ENCODE assay signal across 22 cellular contexts in genomic region chr6:109164331-109164730, GRCh38.
DNase-seq lines count a peak whose midpoint lies in the region; ATAC-seq and TF ChIP-seq lines count a peak whose summit lies in the region.
"Had no signal": no experiment of that assay in that cellular context is flagged by ENCODE, and none has a peak within 500 bp of the region (broad histone marks: within the 10 kb centered on the region; RNA-seq: fewer than 3 reads in every experiment).

No MANE protein-coding gene starts in this region.

- DNase-seq in HT-29 (ENCODE audit: low spot score) (peak; percentile 7), RWPE1 (ENCODE audit: low spot score) (peak; percentile 16), epithelial cell of esophagus (ENCODE audit: low read depth) (peak; percentile 66), left lobe of liver (ENCODE audit: low spot score) (no peak), SKM-1 (lab: John Stamatoyannopoulos, UW; ENCODE audit: unreplicated experiment) (no peak)
- DNase-seq: ACHN; BE2C; C1 segment of cervical spinal cord; CD4-positive, CD25-positive, alpha-beta regulatory T cell; CD8-positive, alpha-beta memory T cell; COR-L47; DMS 273 treated with DMSO at 0.1 percent for 48 hours; DMS53; DND-41; EL; GM23248 had no signal

- TF ChIP-seq CTCF in RWPE1 (conservative IDR thresholded peaks at IDR 0.05; ENCODE audit: low read depth), result no peak
- no peak for TF ChIP-seq CTCF in epithelial cell of esophagus (IDR thresholded peaks at IDR 0.05; ENCODE audit: insufficient read depth, low read depth, low read length, missing control alignments)

- CTCF ChIA-PET in RWPE1 (lab: Yijun Ruan, JAX), result no interaction called here

- H3K27ac ChIP-seq in RWPE1, result no peak overlapping the region
- H3K27ac ChIP-seq: GM23248, HL-60 had no signal

- ATAC-seq in left lobe of liver (no peak), GM19467 (IDR thresholded peaks at IDR 0.05; ENCODE audit: unreplicated experiment) (no peak), SK-N-SH treated with all-trans-retinoic acid at 6 μM for 48 hours (no peak)
- ATAC-seq: GM12878, HepG2 had no signal

- no peak overlapping the region for H3K4me3 ChIP-seq in epithelial cell of esophagus (ENCODE audit: low read length)
- H3K4me3 ChIP-seq: GM12878, GM23248, HAP-1 had no signal

- POLR2A ChIA-PET in RWPE1 (lab: Yijun Ruan, JAX; ENCODE audit: low non-redundant PET), result no interaction called here

TF ChIP-seq in SK-N-SH treated with all-trans-retinoic acid at 6 μM for 48 hours, 23 proteins besides CTCF, POLR2A, EP300 and RAD21:
- TF ChIP-seq ISL1 (CRISPR knock-in tag; IDR thresholded peaks at IDR 0.05), result no peak
- no peak for TF ChIP-seq TSHZ2 (CRISPR knock-in tag; IDR thresholded peaks at IDR 0.05)
- TF ChIP-seq TCF4 (CRISPR knock-in tag; IDR thresholded peaks at IDR 0.05; ENCODE audit: borderline replicate concordance), result no peak
- no peak for TF ChIP-seq RARB (CRISPR knock-in tag; IDR thresholded peaks at IDR 0.05)
TF ChIP-seq in SK-N-SH treated with all-trans-retinoic acid at 6 μM for 48 hours: peak in this region for 0.

Comparison
In these comparisons a context has a peak if more than half of its experiments do, and no peak if none do; other contexts are left out.
1. DNase-seq: peak in HT-29 (single experiment), RWPE1 (single experiment) and epithelial cell of esophagus (single experiment); none in left lobe of liver (single experiment) and SKM-1 (single experiment).